In the genomic region with DNA sequence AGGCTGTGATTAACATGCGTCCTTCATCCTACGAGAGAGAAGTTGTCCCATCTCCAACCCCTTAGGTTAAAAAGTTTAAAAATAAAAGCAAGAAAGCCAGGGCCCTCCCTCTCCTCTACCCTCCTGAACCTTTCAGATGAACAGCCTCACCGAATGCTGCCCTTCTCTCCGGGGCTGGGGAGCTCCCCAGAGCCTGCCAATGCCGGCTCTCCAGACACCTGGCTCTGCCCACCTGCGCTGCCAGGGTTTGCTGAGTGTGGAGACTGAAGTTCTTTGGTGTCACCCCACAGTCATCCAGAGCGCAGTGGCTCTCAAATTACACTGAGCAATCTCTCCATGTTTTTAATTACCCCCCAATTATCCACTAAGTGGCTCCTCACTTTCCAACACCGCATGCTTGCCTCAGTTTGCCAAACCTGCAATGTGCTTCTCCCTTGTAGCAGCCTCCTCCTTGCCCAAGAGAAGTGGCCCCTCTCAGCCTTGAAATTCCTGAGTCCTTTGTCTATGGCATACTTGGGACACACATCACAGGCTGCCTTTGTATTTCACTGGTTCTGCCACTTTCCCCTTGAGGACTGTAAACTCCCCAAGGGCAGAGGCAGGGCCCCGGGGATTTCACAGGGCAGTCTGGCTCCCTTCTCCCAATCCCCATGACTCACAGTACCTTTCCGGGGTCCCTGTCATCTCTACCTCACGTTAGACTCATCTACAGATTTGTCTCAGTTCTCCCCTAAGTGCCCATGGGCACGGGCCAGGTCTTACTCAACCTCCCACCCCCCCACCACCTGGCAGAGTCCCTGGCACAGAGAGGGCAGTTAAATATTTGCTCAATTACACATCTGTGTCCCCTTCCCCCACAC, we compare ENCODE assay signal across 8 cellular contexts. TPM values are rescaled to one million over a fixed set of nuclear protein-coding genes. Genes with fewer than 3 reads are reported as not detected.
A peak's percentile ranks its signal among the peaks of the same experiment; 100 is the strongest.
DNase-seq lines count a peak whose midpoint lies in the region; ATAC-seq and TF ChIP-seq lines count a peak whose summit lies in the region.

No MANE protein-coding gene starts in this region.

- H3K9me1 ChIP-seq in IMR-90 (ENCODE audit: insufficient read depth, low read length): peaks cover 13% of the 10 kb centered on the region; the same call in 1 of the 2 replicates

- H3K9me3 ChIP-seq in BLaER1 (no peaks in the 10 kb centered on the region), IMR-90 (ENCODE audit: control insufficient read depth, insufficient read depth, low read length) (no peaks in the 10 kb centered on the region), colonic mucosa (no peaks in the 10 kb centered on the region)

- peak overlapping the region; percentile 91 for H3K4me3 Mint-ChIP-seq in mesothelial cell of epicardium
- H3K4me3 Mint-ChIP-seq in stimulated activated naive CD8-positive, alpha-beta T cell treated with anti-CD3 and anti-CD28 coated beads, Interleukin-15, amount 100 ng/mL, for 72 hours: peak overlapping the region; percentile 87 to 99

- peak; percentile 6; the same call in 1 of the 2 replicates for TF ChIP-seq RAD21 in IMR-90 (IDR thresholded peaks at IDR 0.05; ENCODE audit: low read length)

- CTCF ChIA-PET in IMR-90 (lab: Yijun Ruan, JAX): interaction anchor here (1.0 to 3.1 kb wide), 3 partner anchors 84 to 101 kb away, joined by 3 to 14 read pairs (median 3); no protein-coding TSS in a partner anchor
- CTCF ChIA-PET in HEK293T (lab: Yijun Ruan, JAX): no interaction called here

- ATAC-seq in IMR-90 (ENCODE audit: low read depth) (no peak), GM18870 (IDR thresholded peaks at IDR 0.05; ENCODE audit: unreplicated experiment) (no peak)
- ATAC-seq in stimulated activated naive CD8-positive, alpha-beta T cell treated with anti-CD3 and anti-CD28 coated beads, Interleukin-15, amount 100 ng/mL, for 72 hours: peak; percentile 37

- BruUV-seq in IMR-90 (replicated peaks; lab: Mats Ljungman, UMichigan): no TSS peak

- H3K18ac ChIP-seq in IMR-90 (ENCODE audit: low read depth, low read length): peak overlapping the region; percentile 81

- WGBS in IMR-90 (ENCODE audit: extremely low coverage in 2 of 2, insufficient read length in 1 of 2), 2 experiments: 0% methylated on average over 3 of the region's 12 CpGs; no CpG with 5 or more reads in 1 of the 2 experiments

- H4K5ac ChIP-seq in IMR-90 (ENCODE audit: low read depth, low read length): peak overlapping the region; percentile 50

- peak overlapping the region; percentile 79 to 88; a peak in 3 of 4 replicates for H4K8ac ChIP-seq in IMR-90 (ENCODE audit: low read depth in 2 of 2, low read length in 2 of 2)

- peak overlapping the region; percentile 98 for H3K4ac ChIP-seq in IMR-90 (ENCODE audit: low read depth, low read length)

- no peaks in the 10 kb centered on the region for H3K9me3 Mint-ChIP-seq in mesothelial cell of epicardium
- no peaks in the 10 kb centered on the region for H3K9me3 Mint-ChIP-seq in stimulated activated naive CD8-positive, alpha-beta T cell treated with anti-CD3 and anti-CD28 coated beads, Interleukin-15, amount 100 ng/mL, for 72 hours

- peak overlapping the region; percentile 97 for H2BK5ac ChIP-seq in IMR-90 (ENCODE audit: low read depth, low read length, poor library complexity, severe bottlenecking)

- H4K20me1 ChIP-seq in BLaER1 (peaks cover 70% of the 10 kb centered on the region), IMR-90 (ENCODE audit: insufficient read depth, low read length) (peaks cover 67% of the 10 kb centered on the region)

- H3K36me3 Mint-ChIP-seq in mesothelial cell of epicardium: peaks cover 3% of the 10 kb centered on the region

- H3K27ac ChIP-seq in BLaER1: peak overlapping the region; percentile 97
- peak overlapping the region; percentile 97 for H3K27ac ChIP-seq in IMR-90 (ENCODE audit: insufficient read depth, low read length)
- peak overlapping the region; percentile 98 for H3K27ac ChIP-seq in colonic mucosa

- H3K4me2 ChIP-seq in BLaER1: peak overlapping the region; percentile 100
- H3K4me2 ChIP-seq in IMR-90 (ENCODE audit: low read depth, low read length): peak overlapping the region; percentile 90

- H3K27me3 Mint-ChIP-seq in mesothelial cell of epicardium (ENCODE audit: low read depth): no peaks in the 10 kb centered on the region
- H3K27me3 Mint-ChIP-seq in stimulated activated naive CD8-positive, alpha-beta T cell treated with anti-CD3 and anti-CD28 coated beads, Interleukin-15, amount 100 ng/mL, for 72 hours: no peaks in the 10 kb centered on the region

- peak overlapping the region; percentile 82 for H2BK120ac ChIP-seq in IMR-90 (ENCODE audit: low read depth, low read length)

- H2BK20ac ChIP-seq in IMR-90 (ENCODE audit: low read depth, low read length): peak overlapping the region; percentile 24; the same call in 1 of the 2 replicates

- 0 out of 3 replicates have a peak overlapping the region, but pooled peaks have one; percentile 16 for H2BK15ac ChIP-seq in IMR-90 (ENCODE audit: low read depth, low read length)

- peak overlapping the region; percentile 90 for H2AK5ac ChIP-seq in IMR-90 (ENCODE audit: low read depth, low read length)

- POLR2A ChIA-PET in IMR-90 (lab: Charles Lee; ENCODE audit: unreplicated experiment): interaction anchor here (0.6 to 3.6 kb wide), 11 partner anchors 18 to 85 kb away, joined by 3 to 30 read pairs (median 6); no protein-coding TSS in a partner anchor
- POLR2A ChIA-PET in HEK293T (lab: Yijun Ruan, JAX): interaction anchor here (1.0 to 1.1 kb wide), 2 partner anchors 9 to 21 kb away, joined by 3 read pairs; no protein-coding TSS in a partner anchor

- DNase-seq in IMR-90 (no peak), colonic mucosa (peak; percentile 58), mesothelial cell of epicardium (ENCODE audit: low spot score in 2 of 2, unreplicated experiment in 2 of 2) (no peak), HEK293T (ENCODE audit: extremely low spot score) (no peak)
- peak; percentile 33 to 75 for DNase-seq in stimulated activated naive CD8-positive, alpha-beta T cell treated with anti-CD3 and anti-CD28 coated beads, Interleukin-15, amount 100 ng/mL, for 72 hours

- H3K23ac ChIP-seq in IMR-90 (ENCODE audit: low read depth, low read length): peak overlapping the region; percentile 100

- H4K91ac ChIP-seq in IMR-90 (ENCODE audit: insufficient read depth, low read depth, low read length): peak overlapping the region; percentile 93

- H3K27me3 ChIP-seq in BLaER1 (no peaks in the 10 kb centered on the region), IMR-90 (ENCODE audit: control insufficient read depth, insufficient read depth, low read length) (no peaks in the 10 kb centered on the region), colonic mucosa (no peaks in the 10 kb centered on the region)

- H3K14ac ChIP-seq in IMR-90 (replicated peaks; ENCODE audit: low read depth, low read length): peak overlapping the region; percentile 100

- peaks cover 28% of the 10 kb centered on the region for H3K36me3 ChIP-seq in BLaER1
- H3K36me3 ChIP-seq in IMR-90 (ENCODE audit: control insufficient read depth, insufficient read depth, low read length): peaks cover 32% of the 10 kb centered on the region
- no peaks in the 10 kb centered on the region for H3K36me3 ChIP-seq in colonic mucosa

- peak overlapping the region; percentile 98 for H3K27ac Mint-ChIP-seq in mesothelial cell of epicardium
- peak overlapping the region; percentile 98 to 99 for H3K27ac Mint-ChIP-seq in stimulated activated naive CD8-positive, alpha-beta T cell treated with anti-CD3 and anti-CD28 coated beads, Interleukin-15, amount 100 ng/mL, for 72 hours

- H2AK9ac ChIP-seq in IMR-90 (replicated peaks; ENCODE audit: low read depth, low read length, poor library complexity): peak overlapping the region; percentile 96

- peaks cover 77% of the 10 kb centered on the region for H3K4me1 ChIP-seq in BLaER1
- peaks cover 11% of the 10 kb centered on the region for H3K4me1 ChIP-seq in IMR-90 (ENCODE audit: control insufficient read depth, insufficient read depth, low read length)
- peaks cover 12% of the 10 kb centered on the region for H3K4me1 ChIP-seq in colonic mucosa

- TF ChIP-seq POLR2A in IMR-90 (IDR thresholded peaks at IDR 0.05; ENCODE audit: low read depth, low read length): peak; percentile 49; the same call in 1 of the 2 replicates

- H3K9ac ChIP-seq in BLaER1 (peak overlapping the region; percentile 95), IMR-90 (ENCODE audit: low read depth, low read length) (peak overlapping the region; percentile 99), colonic mucosa (ENCODE audit: low read depth in 2 of 2, low read length in 2 of 2) (peak overlapping the region; percentile 94 to 95)

- H3K56ac ChIP-seq in IMR-90 (ENCODE audit: extremely low read depth, insufficient read depth, low read length): peak overlapping the region; percentile 89

- intact Hi-C loops in IMR-90 (cut with micrococcal nuclease) (loop anchor here (1.0 kb wide), 2 partner anchors 56 to 84 kb away; no protein-coding TSS in a partner anchor), colonic mucosa (cut with DNase I) (no loop called here)

- peaks cover 37% of the 10 kb centered on the region for H3K4me1 Mint-ChIP-seq in mesothelial cell of epicardium
- peaks cover 73% of the 10 kb centered on the region for H3K4me1 Mint-ChIP-seq in stimulated activated naive CD8-positive, alpha-beta T cell treated with anti-CD3 and anti-CD28 coated beads, Interleukin-15, amount 100 ng/mL, for 72 hours

- peaks cover 0 to 20% of the 10 kb centered on the region in 2 experiments; a peak in 2 of 4 replicates for H3K79me1 ChIP-seq in IMR-90 (ENCODE audit: low read depth in 1 of 2, low read length in 2 of 2)

- peak overlapping the region; percentile 95 for H3K4me3 ChIP-seq in BLaER1
- peak overlapping the region; percentile 75 for H3K4me3 ChIP-seq in IMR-90 (ENCODE audit: insufficient read depth, low read depth, low read length)
- peak overlapping the region; percentile 98 for H3K4me3 ChIP-seq in WI38 (ENCODE audit: low read depth, low read length)
- peak overlapping the region; percentile 93 for H3K4me3 ChIP-seq in colonic mucosa

- dilution Hi-C loops in IMR-90 (cut with HindIII; ENCODE audit: low sequenced_read_pairs, unreplicated experiment): no loop called here

- no peak overlapping the region for H2AFZ ChIP-seq in IMR-90 (replicated peaks; ENCODE audit: low read length, poor library complexity)

- in situ Hi-C loops in IMR-90 (cut with MboI; ENCODE audit: low sequenced_read_pairs): no loop called here

- TF ChIP-seq CTCF in IMR-90 (conservative IDR thresholded peaks at IDR 0.05; ENCODE audit: low read depth, low read length): no peak
- TF ChIP-seq CTCF in WI38 (IDR thresholded peaks at IDR 0.05; ENCODE audit: low read depth, low read length): no peak
- TF ChIP-seq CTCF in colonic mucosa (IDR thresholded peaks at IDR 0.05): no peak
- no peak for TF ChIP-seq CTCF in mesothelial cell of epicardium (IDR thresholded peaks at IDR 0.05; ENCODE audit: unreplicated experiment)

TF ChIP-seq in IMR-90, 13 proteins besides CTCF, POLR2A, EP300 and RAD21 (continues in another document):
- peak; percentile 61; the same call in 1 of the 2 replicates for TF ChIP-seq CEBPB (IDR thresholded peaks at IDR 0.05; ENCODE audit: low read depth, low read length)

TF ChIP-seq in HEK293T, 16 proteins besides CTCF, POLR2A, EP300 and RAD21 (continues in another document):
- TF ChIP-seq SUZ12 (IDR thresholded peaks at IDR 0.05): no peak
- no peak for TF ChIP-seq ZNF384 (IDR thresholded peaks at IDR 0.05)

RNA-seq across cellular contexts. Expression of a gene that starts 2.0 kb away (rescaled TPM):
- total RNA-seq in IMR-90 (2012; rRNA removed) (554 and 783 TPM in 2 replicates), colonic mucosa (100 to 1,000 TPM; 711 to 719 TPM), mesothelial cell of epicardium (321 to 346 TPM (median 341 TPM) in 3 replicates)
- 475 and 507 TPM in 2 replicates for polyA plus RNA-seq in IMR-90 (2012; rRNA removed)
- polyA plus RNA-seq in IMR-90 (2012; cell fraction: cytosol; rRNA removed): 197 and 382 TPM in 2 replicates
- polyA plus RNA-seq in IMR-90 (2012; cell fraction: nucleus; rRNA removed; ENCODE audit: low replicate concordance): 449 and 493 TPM in 2 replicates

Comparison
In these comparisons a context has a peak if more than half of its experiments do, and no peak if none do; other contexts are left out.
1. DNase-seq: peak in colonic mucosa (single experiment) and stimulated activated naive CD8-positive, alpha-beta T cell treated with anti-CD3 and anti-CD28 coated beads, Interleukin-15, amount 100 ng/mL, for 72 hours (2 of 2); none in IMR-90 (single experiment), mesothelial cell of epicardium (0 of 2) and HEK293T (single experiment).
2. Peak in every context shown above with its lines, with median percentiles within 50 percentile points of each other: H3K27ac ChIP-seq, H3K4me3 ChIP-seq and H3K9ac ChIP-seq.